In the genomic region with DNA sequence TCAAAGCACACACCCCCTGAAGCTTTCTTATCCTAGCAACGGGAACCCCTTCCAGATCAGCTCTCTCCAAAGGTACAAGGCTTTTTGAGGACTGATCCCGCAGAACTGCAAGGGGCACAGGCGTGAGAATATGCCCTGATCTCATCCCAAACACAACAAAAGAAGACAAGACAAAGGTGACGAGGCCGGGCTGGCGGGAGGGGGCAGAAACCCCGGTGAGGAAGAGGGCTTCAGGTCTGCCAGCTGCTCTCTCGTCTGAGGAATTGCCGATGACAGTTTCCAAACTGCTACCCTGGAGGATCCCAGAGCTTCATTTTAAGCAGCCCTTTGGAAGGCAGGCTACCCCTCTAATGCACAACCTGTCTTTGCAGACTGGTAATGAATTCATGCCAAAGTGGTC, we compare ENCODE assay signal across 1 cellular context.
TF ChIP-seq lines count a peak whose summit lies in the region.

No MANE protein-coding gene starts in this region.

TF ChIP-seq in HepG2, 621 proteins besides CTCF, POLR2A, EP300 and RAD21:
- TF ChIP-seq ZBTB40 (IDR thresholded peaks at IDR 0.05), result no peak
- TF ChIP-seq ZBTB40 (CRISPR knock-in tag; IDR thresholded peaks at IDR 0.05), result no peak
- no peak for TF ChIP-seq ZZZ3 (CRISPR knock-in tag; IDR thresholded peaks at IDR 0.05; ENCODE audit: borderline replicate concordance)
- TF ChIP-seq MTF2 (CRISPR knock-in tag; IDR thresholded peaks at IDR 0.05; ENCODE audit: borderline replicate concordance), result no peak
- no peak for TF ChIP-seq AGO1 (IDR thresholded peaks at IDR 0.05; ENCODE audit: low read depth, low read length, poor library complexity, severe bottlenecking)
- TF ChIP-seq MTA3 (CRISPR knock-in tag; IDR thresholded peaks at IDR 0.05), result no peak
- TF ChIP-seq FLYWCH1 (CRISPR knock-in tag; IDR thresholded peaks at IDR 0.05), result no peak
- no peak for TF ChIP-seq MAFG (CRISPR knock-in tag; IDR thresholded peaks at IDR 0.05)
- TF ChIP-seq, protein P1, sequence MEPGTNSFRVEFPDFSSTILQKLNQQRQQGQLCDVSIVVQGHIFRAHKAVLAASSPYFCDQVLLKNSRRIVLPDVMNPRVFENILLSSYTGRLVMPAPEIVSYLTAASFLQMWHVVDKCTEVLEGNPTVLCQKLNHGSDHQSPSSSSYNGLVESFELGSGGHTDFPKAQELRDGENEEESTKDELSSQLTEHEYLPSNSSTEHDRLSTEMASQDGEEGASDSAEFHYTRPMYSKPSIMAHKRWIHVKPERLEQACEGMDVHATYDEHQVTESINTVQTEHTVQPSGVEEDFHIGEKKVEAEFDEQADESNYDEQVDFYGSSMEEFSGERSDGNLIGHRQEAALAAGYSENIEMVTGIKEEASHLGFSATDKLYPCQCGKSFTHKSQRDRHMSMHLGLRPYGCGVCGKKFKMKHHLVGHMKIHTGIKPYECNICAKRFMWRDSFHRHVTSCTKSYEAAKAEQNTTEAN (CRISPR knock-in tag; conservative IDR thresholded peaks at IDR 0.05), result no peak
- TF ChIP-seq, protein P2, sequence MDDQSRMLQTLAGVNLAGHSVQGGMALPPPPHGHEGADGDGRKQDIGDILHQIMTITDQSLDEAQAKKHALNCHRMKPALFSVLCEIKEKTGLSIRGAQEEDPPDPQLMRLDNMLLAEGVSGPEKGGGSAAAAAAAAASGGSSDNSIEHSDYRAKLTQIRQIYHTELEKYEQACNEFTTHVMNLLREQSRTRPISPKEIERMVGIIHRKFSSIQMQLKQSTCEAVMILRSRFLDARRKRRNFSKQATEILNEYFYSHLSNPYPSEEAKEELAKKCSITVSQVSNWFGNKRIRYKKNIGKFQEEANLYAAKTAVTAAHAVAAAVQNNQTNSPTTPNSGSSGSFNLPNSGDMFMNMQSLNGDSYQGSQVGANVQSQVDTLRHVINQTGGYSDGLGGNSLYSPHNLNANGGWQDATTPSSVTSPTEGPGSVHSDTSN (CRISPR knock-in tag; IDR thresholded peaks at IDR 0.05; ENCODE audit: borderline replicate concordance), result no peak
- no peak for TF ChIP-seq ZNF704 (CRISPR knock-in tag; IDR thresholded peaks at IDR 0.05; ENCODE audit: borderline replicate concordance)
- no peak for TF ChIP-seq ZNF781 (CRISPR knock-in tag; IDR thresholded peaks at IDR 0.05; ENCODE audit: borderline replicate concordance, not compliant biosample characterization)
- TF ChIP-seq, protein P3, sequence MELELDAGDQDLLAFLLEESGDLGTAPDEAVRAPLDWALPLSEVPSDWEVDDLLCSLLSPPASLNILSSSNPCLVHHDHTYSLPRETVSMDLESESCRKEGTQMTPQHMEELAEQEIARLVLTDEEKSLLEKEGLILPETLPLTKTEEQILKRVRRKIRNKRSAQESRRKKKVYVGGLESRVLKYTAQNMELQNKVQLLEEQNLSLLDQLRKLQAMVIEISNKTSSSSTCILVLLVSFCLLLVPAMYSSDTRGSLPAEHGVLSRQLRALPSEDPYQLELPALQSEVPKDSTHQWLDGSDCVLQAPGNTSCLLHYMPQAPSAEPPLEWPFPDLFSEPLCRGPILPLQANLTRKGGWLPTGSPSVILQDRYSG (CRISPR knock-in tag; IDR thresholded peaks at IDR 0.05), result no peak
- no peak for TF ChIP-seq TMF1 (CRISPR knock-in tag; IDR thresholded peaks at IDR 0.05; ENCODE audit: low read depth)
- TF ChIP-seq ZNF280B (CRISPR knock-in tag; IDR thresholded peaks at IDR 0.05; ENCODE audit: borderline replicate concordance), result no peak
TF ChIP-seq in HepG2: peak in this region for 0.
